In genomic region chr2:12389354-12390045, GRCh38 we compare ENCODE assay signal across 1 cellular context.
TF ChIP-seq lines count a peak whose summit lies in the region.

No MANE protein-coding gene starts in this region.

TF ChIP-seq in SK-N-SH, 30 proteins besides CTCF, POLR2A, EP300 and RAD21 (continued from another document):
- TF ChIP-seq TEAD4 (IDR thresholded peaks at IDR 0.05; ENCODE audit: borderline replicate concordance, insufficient read depth) (no peak), MXI1 (IDR thresholded peaks at IDR 0.05; ENCODE audit: low read depth, low read length) (no peak)
- TF ChIP-seq, protein P1, sequence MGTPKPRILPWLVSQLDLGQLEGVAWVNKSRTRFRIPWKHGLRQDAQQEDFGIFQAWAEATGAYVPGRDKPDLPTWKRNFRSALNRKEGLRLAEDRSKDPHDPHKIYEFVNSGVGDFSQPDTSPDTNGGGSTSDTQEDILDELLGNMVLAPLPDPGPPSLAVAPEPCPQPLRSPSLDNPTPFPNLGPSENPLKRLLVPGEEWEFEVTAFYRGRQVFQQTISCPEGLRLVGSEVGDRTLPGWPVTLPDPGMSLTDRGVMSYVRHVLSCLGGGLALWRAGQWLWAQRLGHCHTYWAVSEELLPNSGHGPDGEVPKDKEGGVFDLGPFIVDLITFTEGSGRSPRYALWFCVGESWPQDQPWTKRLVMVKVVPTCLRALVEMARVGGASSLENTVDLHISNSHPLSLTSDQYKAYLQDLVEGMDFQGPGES (IDR thresholded peaks at IDR 0.05; ENCODE audit: low read depth, low read length), result no peak
